Comparison of ENCODE assay signal across 8 cellular contexts in genomic region chr1:40664791-40665190, GRCh38. TPM values are rescaled to one million over a fixed set of nuclear protein-coding genes. Genes with fewer than 3 reads are reported as not detected.
DNase-seq lines count a peak whose midpoint lies in the region; ATAC-seq and TF ChIP-seq lines count a peak whose summit lies in the region.

No MANE protein-coding gene starts in this region.

- peak overlapping the region; percentile 92 for H3K4me3 ChIP-seq in SK-N-MC
- peak overlapping the region; percentile 69 to 81 (median 74) for H3K4me3 ChIP-seq in stomach

- intact Hi-C loops in stomach (cut with DNase I; ENCODE audit: low total_unique reads): no loop called here

- no peaks in the 10 kb centered on the region for H3K27me3 Mint-ChIP-seq in T-helper 2 cell treated with Interferon-gamma antibody and Interleukin-4, amounts not matched to agents 5 μg/mL and 100 μg/mL, for 36 hours (ENCODE audit: low read depth)
- H3K27me3 Mint-ChIP-seq in glutamatergic neuron (ENCODE audit: unreplicated experiment): peaks cover 12% of the 10 kb centered on the region

- H3K27ac ChIP-seq in SK-N-MC: no peak overlapping the region
- peak overlapping the region in 2 of 5 donors; percentile 29 to 55 for H3K27ac ChIP-seq in stomach

- H3K36me3 ChIP-seq in SK-N-MC (ENCODE audit: insufficient read depth, low read length): no peaks in the 10 kb centered on the region
- H3K36me3 ChIP-seq in stomach: no peaks in the 10 kb centered on the region

- H3K4me1 ChIP-seq in stomach: peaks cover 22 to 47% (median 36%) of the 10 kb centered on the region in 4 donors

- no peak for TF ChIP-seq CTCF in glutamatergic neuron (IDR thresholded peaks at IDR 0.05; ENCODE audit: partially characterized antibody, unreplicated experiment)
- TF ChIP-seq CTCF in stomach (IDR thresholded peaks at IDR 0.05): no peak

- DNase-seq in T-helper 2 cell treated with Interferon-gamma antibody and Interleukin-4, amounts not matched to agents 5 μg/mL and 100 μg/mL, for 36 hours (ENCODE audit: low spot score): no peak
- DNase-seq in T-helper 2 cell (no peak), SK-N-MC (ENCODE audit: low read depth, low spot score) (no peak), glutamatergic neuron (no peak), stomach (no peak), HCEC 1CT (no peak), left lobe of liver (ENCODE audit: low spot score) (no peak)

- H3K36me3 Mint-ChIP-seq in T-helper 2 cell treated with Interferon-gamma antibody and Interleukin-4, amounts not matched to agents 5 μg/mL and 100 μg/mL, for 36 hours (ENCODE audit: low read depth): no peaks in the 10 kb centered on the region
- H3K36me3 Mint-ChIP-seq in glutamatergic neuron (ENCODE audit: unreplicated experiment): no peaks in the 10 kb centered on the region

- TF ChIP-seq POLR2A in stomach (IDR thresholded peaks at IDR 0.05): no peak

- ATAC-seq in GM19455 (IDR thresholded peaks at IDR 0.05; ENCODE audit: unreplicated experiment) (no peak), left lobe of liver (no peak)

- H3K9ac ChIP-seq in SK-N-MC (ENCODE audit: insufficient read length): no peak overlapping the region

- H3K9me3 ChIP-seq in SK-N-MC (ENCODE audit: low read depth, low read length) (no peaks in the 10 kb centered on the region), stomach (no peaks in the 10 kb centered on the region)

- H3K9me3 Mint-ChIP-seq in T-helper 2 cell treated with Interferon-gamma antibody and Interleukin-4, amounts not matched to agents 5 μg/mL and 100 μg/mL, for 36 hours: no peaks in the 10 kb centered on the region
- H3K9me3 Mint-ChIP-seq in glutamatergic neuron (ENCODE audit: unreplicated experiment): peaks cover 7% of the 10 kb centered on the region

- H3K4me3 Mint-ChIP-seq in T-helper 2 cell treated with Interferon-gamma antibody and Interleukin-4, amounts not matched to agents 5 μg/mL and 100 μg/mL, for 36 hours: peak overlapping the region; percentile 78
- H3K4me3 Mint-ChIP-seq in glutamatergic neuron (ENCODE audit: unreplicated experiment): peak overlapping the region; percentile 94

- H3K27me3 ChIP-seq in stomach: no peaks in the 10 kb centered on the region

- no peak for TF ChIP-seq EP300 in stomach (IDR thresholded peaks at IDR 0.05)

- peaks cover 11% of the 10 kb centered on the region for H3K4me1 Mint-ChIP-seq in T-helper 2 cell treated with Interferon-gamma antibody and Interleukin-4, amounts not matched to agents 5 μg/mL and 100 μg/mL, for 36 hours (ENCODE audit: low read depth)
- peaks cover 22% of the 10 kb centered on the region for H3K4me1 Mint-ChIP-seq in glutamatergic neuron (ENCODE audit: low read depth, unreplicated experiment)

- no peak overlapping the region for H3K27ac Mint-ChIP-seq in T-helper 2 cell treated with Interferon-gamma antibody and Interleukin-4, amounts not matched to agents 5 μg/mL and 100 μg/mL, for 36 hours
- peak overlapping the region; percentile 68 for H3K27ac Mint-ChIP-seq in glutamatergic neuron (ENCODE audit: unreplicated experiment)

- 24 to 74% (median 58%) methylated on average over 2 of the region's 2 CpGs for WGBS in stomach, 5 donors

RNA-seq across cellular contexts. Expression of gene RIMS3, which starts 0.7 kb away (rescaled TPM):
- total RNA-seq in glutamatergic neuron (ENCODE audit: unreplicated experiment): 126 TPM
- 1 to 10 TPM in 4 of 5 donors, under 1 TPM in 1; 0.45 to 4.7 (median 3.9) TPM for total RNA-seq in stomach
- 1 to 10 TPM in 2 of 3 donors, under 1 TPM in 1; 0.63 to 2.2 (median 1.2) TPM for polyA plus RNA-seq in stomach
- 1.0 TPM for total RNA-seq in left lobe of liver

RNA-seq across cellular contexts. Expression of gene NFYC, which starts 26.7 kb away (rescaled TPM):
- total RNA-seq in glutamatergic neuron (ENCODE audit: unreplicated experiment) (44.2 TPM), stomach (10 to 100 TPM; 23.3 to 76.4 (median 53.8) TPM), left lobe of liver (26.8 TPM)
- 10 to 100 TPM; 33.6 to 46.6 (median 35.2) TPM for polyA plus RNA-seq in stomach

Comparison
In these comparisons a context has a peak if more than half of its experiments do, and no peak if none do; other contexts are left out.
1. RNA of gene RIMS3, which starts 0.7 kb away (total RNA-seq): 126 TPM in glutamatergic neuron (single experiment); 0.45 to 4.7 TPM in stomach and 1.0 TPM in left lobe of liver (single experiment); every median in the first group is over 10 times any median in the second.